15 cellular contexts compared by ENCODE assay signal in genomic region chr15:36075333-36075732, GRCh38.
DNase-seq lines count a peak whose midpoint lies in the region; ATAC-seq and TF ChIP-seq lines count a peak whose summit lies in the region.
"Had no signal": no experiment of that assay in that cellular context is flagged by ENCODE, and none has a peak within 500 bp of the region (broad histone marks: within the 10 kb centered on the region; RNA-seq: fewer than 3 reads in every experiment).

No MANE protein-coding gene starts in this region.

- ATAC-seq in HG03571 (IDR thresholded peaks at IDR 0.05; ENCODE audit: unreplicated experiment) (no peak), GM21367 (IDR thresholded peaks at IDR 0.05; ENCODE audit: unreplicated experiment) (no peak)
- ATAC-seq: PC-3 had no signal

- H3K4me3 ChIP-seq in fibroblast of mammary gland (ENCODE audit: control insufficient read depth, low read depth, low read length) = no peak overlapping the region

- TF ChIP-seq CTCF in fibroblast of mammary gland (conservative IDR thresholded peaks at IDR 0.05; ENCODE audit: control insufficient read depth, insufficient read depth, low read depth, low read length) = no peak

- DNase-seq in GM03348 (ENCODE audit: low spot score) (peak; percentile 49), NCI-H69 (lab: John Stamatoyannopoulos, UW) (peak; percentile 7), fibroblast of mammary gland (ENCODE audit: low read depth) (peak; percentile 42), NCI-H2227 treated with DMSO at 0.1 percent for 48 hours (lab: John Stamatoyannopoulos, UW) (no peak)
- no peak for DNase-seq in stimulated activated CD4-positive, alpha-beta T cell treated with anti-CD3 and anti-CD28 coated beads, Interleukin-12 subunit alpha, Interleukin-12 subunit beta, amount 100 ng/mL, for 4 hours
- DNase-seq: AML-193; CD4-positive, alpha-beta T cell; H9; NCI-H1436 treated with DMSO at 0.1 percent for 48 hours; NCI-H2107; NCI-H345; PC-3; T-helper 1 cell had no signal

Comparison
In these comparisons a context has a peak if more than half of its experiments do, and no peak if none do; other contexts are left out.
1. DNase-seq: peak in GM03348 (single experiment), NCI-H69 (single experiment) and fibroblast of mammary gland (single experiment); none in stimulated activated CD4-positive, alpha-beta T cell treated with anti-CD3 and anti-CD28 coated beads, Interleukin-12 subunit alpha, Interleukin-12 subunit beta, amount 100 ng/mL, for 4 hours (single experiment) and NCI-H2227 treated with DMSO at 0.1 percent for 48 hours (single experiment).